Comparison of ENCODE assay signal across 17 cellular contexts in genomic region chr20:59823860-59824259, GRCh38.
DNase-seq lines count a peak whose midpoint lies in the region; ATAC-seq and TF ChIP-seq lines count a peak whose summit lies in the region.
"Had no signal": no experiment of that assay in that cellular context is flagged by ENCODE, and none has a peak within 500 bp of the region (broad histone marks: within the 10 kb centered on the region; RNA-seq: fewer than 3 reads in every experiment).

No MANE protein-coding gene starts in this region.

- no peaks in the 10 kb centered on the region for H3K36me3 Mint-ChIP-seq in nephron (ENCODE audit: low read depth)

- H3K27me3 Mint-ChIP-seq in nephron (ENCODE audit: low read depth): peaks cover 35% of the 10 kb centered on the region

- H3K27ac ChIP-seq in right atrium auricular region (peak overlapping the region in 1 of 2 donors; percentile 26), left ventricle myocardium inferior (replicated peaks) (no peak overlapping the region), testis (no peak overlapping the region), MM.1S (ENCODE audit: low read length) (no peak overlapping the region)
- H3K27ac ChIP-seq: C4-2B, HL-60, SJCRH30 had no signal

- ATAC-seq in HG03439 (IDR thresholded peaks at IDR 0.05; ENCODE audit: unreplicated experiment): no peak
- ATAC-seq: PC-3 had no signal

- peak overlapping the region in 2 of 3 experiments; percentile 33 to 91 for H3K27ac Mint-ChIP-seq in nephron

- no peaks in the 10 kb centered on the region for H3K9me3 Mint-ChIP-seq in nephron

- TF ChIP-seq CTCF in right atrium auricular region (IDR thresholded peaks at IDR 0.05) (no peak), left ventricle myocardium inferior (IDR thresholded peaks at IDR 0.05; ENCODE audit: borderline replicate concordance) (no peak), nephron (IDR thresholded peaks at IDR 0.05; ENCODE audit: unreplicated experiment in 3 of 3) (no peak), testis (IDR thresholded peaks at IDR 0.05) (no peak), MM.1S (IDR thresholded peaks at IDR 0.05; ENCODE audit: low read length) (no peak)

- H3K9me3 ChIP-seq in right atrium auricular region (no peaks in the 10 kb centered on the region), left ventricle myocardium inferior (replicated peaks) (no peaks in the 10 kb centered on the region), testis (no peaks in the 10 kb centered on the region), MM.1S (replicated peaks; ENCODE audit: insufficient read depth, low read length) (no peaks in the 10 kb centered on the region)
- H3K9me3 ChIP-seq: SJCRH30 had no signal

- H3F3A ChIP-seq in MM.1S (ENCODE audit: insufficient read depth, low read length): no peaks in the 10 kb centered on the region

- no peaks in the 10 kb centered on the region for H3K27me3 ChIP-seq in right atrium auricular region
- H3K27me3 ChIP-seq in left ventricle myocardium inferior (ENCODE audit: low read depth): peaks cover 2% of the 10 kb centered on the region
- no peaks in the 10 kb centered on the region for H3K27me3 ChIP-seq in testis
- peaks cover 47% of the 10 kb centered on the region; the same call in 1 of the 2 replicates for H3K27me3 ChIP-seq in MM.1S (replicated peaks; ENCODE audit: insufficient read depth, low read length)

- H3K4me3 ChIP-seq in right atrium auricular region (no peak overlapping the region), left ventricle myocardium inferior (no peak overlapping the region), testis (no peak overlapping the region), MM.1S (ENCODE audit: low read length) (no peak overlapping the region)
- H3K4me3 ChIP-seq: SJCRH30 had no signal

- H3K4me1 ChIP-seq in right atrium auricular region: peaks cover 0 to 74% of the 10 kb centered on the region in 2 donors
- peaks cover 41% of the 10 kb centered on the region for H3K4me1 ChIP-seq in left ventricle myocardium inferior
- no peaks in the 10 kb centered on the region for H3K4me1 ChIP-seq in testis
- no peaks in the 10 kb centered on the region for H3K4me1 ChIP-seq in MM.1S (ENCODE audit: low read length)
- H3K4me1 ChIP-seq: SJCRH30 had no signal

- no peak overlapping the region for H3K9ac ChIP-seq in MM.1S (ENCODE audit: low read length)

- H4K20me1 ChIP-seq in MM.1S (ENCODE audit: insufficient read depth, low read length): no peaks in the 10 kb centered on the region

- H3K4me3 Mint-ChIP-seq in nephron: peak overlapping the region in 1 of 3 experiments; percentile 27

- no peaks in the 10 kb centered on the region for H3K79me2 ChIP-seq in MM.1S (ENCODE audit: low read length)

- TF ChIP-seq POLR2A in testis (IDR thresholded peaks at IDR 0.05): no peak

- DNase-seq in right atrium auricular region (ENCODE audit: low spot score) (peak; percentile 44), left ventricle myocardium inferior (no peak), ecto neural progenitor cell (ENCODE audit: low spot score) (peak; percentile 29), testis (peak; percentile 2), MM.1S (no peak), germinal center (ENCODE audit: low spot score) (no peak)
- DNase-seq: NCI-H1436, NCI-H2029, NCI-H2171 treated with DMSO at 0.1 percent for 48 hours, NCI-H446 treated with DMSO at 0.1 percent for 48 hours, NCI-H774, PC-3, SJCRH30 had no signal

- H3K36me3 ChIP-seq in right atrium auricular region: no peaks in the 10 kb centered on the region
- no peaks in the 10 kb centered on the region for H3K36me3 ChIP-seq in left ventricle myocardium inferior
- no peaks in the 10 kb centered on the region for H3K36me3 ChIP-seq in testis (ENCODE audit: low read depth, missing control alignments)
- H3K36me3 ChIP-seq in MM.1S (replicated peaks; ENCODE audit: insufficient read depth, low read length): no peaks in the 10 kb centered on the region
- H3K36me3 ChIP-seq: SJCRH30 had no signal

- 72 to 82% methylated on average over 6 of the region's 6 CpGs for WGBS in testis, 2 donors

- H3K4me2 ChIP-seq in MM.1S (ENCODE audit: low read depth, low read length): no peak overlapping the region

- H3K9me2 ChIP-seq in MM.1S (replicated peaks; ENCODE audit: insufficient read depth, low read length): no peaks in the 10 kb centered on the region

- intact Hi-C loops in left ventricle myocardium inferior (cut with micrococcal nuclease): no loop called here
- intact Hi-C loops in testis (cut with DNase I; ENCODE audit: low total_unique reads): no loop called here

- H2AFZ ChIP-seq in MM.1S (ENCODE audit: low read length): no peak overlapping the region

- peaks cover 49% of the 10 kb centered on the region for H3K4me1 Mint-ChIP-seq in nephron

Comparison
In these comparisons a context has a peak if more than half of its experiments do, and no peak if none do; other contexts are left out.
1. DNase-seq: peak in right atrium auricular region (single experiment), ecto neural progenitor cell (single experiment) and testis (single experiment); none in left ventricle myocardium inferior (single experiment), MM.1S (single experiment) and germinal center (single experiment).